ENCODE assay signal across 8 cellular contexts in the genomic region with DNA sequence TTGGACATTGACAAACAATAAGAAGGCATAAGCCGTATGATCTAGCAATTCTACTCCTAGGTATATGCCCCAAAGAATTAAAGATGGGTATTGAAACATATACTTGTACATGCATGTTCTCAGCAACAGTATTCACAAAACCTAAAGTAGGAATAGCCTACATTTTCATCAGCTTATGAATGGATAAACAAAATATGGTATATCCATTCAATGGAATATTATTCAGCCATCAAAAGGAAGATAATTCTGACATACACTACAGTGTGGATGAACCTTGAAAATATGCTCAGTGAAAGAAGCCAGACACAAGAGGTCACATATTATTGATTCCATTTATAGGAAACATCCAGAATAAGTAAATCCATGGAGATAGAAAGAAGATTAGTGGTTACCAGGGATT.
"Had no signal": no experiment of that assay in that cellular context is flagged by ENCODE, and none has a peak within 500 bp of the region (broad histone marks: within the 10 kb centered on the region; RNA-seq: fewer than 3 reads in every experiment).

No MANE protein-coding gene starts in this region.

- FAIRE-seq: G401.6, GM12878, GM12891, GM12892, GM18507, GM19239 had no signal

- DNase-seq: GDM1, GF-D8 had no signal

- H3K4me3 ChIP-seq: GM12878 had no signal

- ATAC-seq: GM12878 had no signal
